Comparison of ENCODE assay signal across 10 cellular contexts in the genomic region with DNA sequence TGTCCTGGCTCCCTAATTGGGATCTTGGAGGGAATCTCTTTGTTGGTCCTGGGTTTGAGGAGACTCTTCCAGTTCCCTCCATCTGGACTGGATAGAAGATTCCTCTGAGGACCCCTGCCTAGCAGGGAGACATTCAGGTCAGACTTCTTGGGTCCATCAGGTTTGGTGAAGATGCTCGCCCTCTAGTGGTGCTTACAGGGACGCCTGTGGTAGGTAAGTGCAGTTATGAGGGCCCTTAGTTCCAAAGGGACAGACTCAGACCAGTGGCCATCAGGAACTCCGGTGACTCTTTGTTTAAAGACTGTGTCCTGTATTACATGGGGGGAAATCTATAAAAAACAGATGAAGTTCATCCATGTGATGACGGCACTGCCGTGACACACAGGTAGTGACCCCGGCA. TPM values are rescaled to one million over a fixed set of nuclear protein-coding genes. Genes with fewer than 3 reads are reported as not detected.
"Had no signal": no experiment of that assay in that cellular context is flagged by ENCODE, and none has a peak within 500 bp of the region (broad histone marks: within the 10 kb centered on the region; RNA-seq: fewer than 3 reads in every experiment).

No MANE protein-coding gene starts in this region.

RNA-seq across cellular contexts. Expression of gene PRAMEF8, which starts 7.9 kb away (rescaled TPM):
- total RNA-seq: activated CD4-positive, alpha-beta T cell treated with anti-CD3 and anti-CD28 coated beads for 36 hours; ascending aorta; frontal cortex; left colon; lung; sigmoid colon; thoracic aorta; upper lobe of left lung had no signal
- polyA plus RNA-seq: adipose tissue, lung, sigmoid colon had no signal

RNA-seq across cellular contexts. Expression of gene PRAMEF5, which starts 23.0 kb away (rescaled TPM):
- total RNA-seq: activated CD4-positive, alpha-beta T cell treated with anti-CD3 and anti-CD28 coated beads for 36 hours; ascending aorta; frontal cortex; left colon; lung; sigmoid colon; thoracic aorta; upper lobe of left lung had no signal
- polyA plus RNA-seq: adipose tissue, esophagus, lung, sigmoid colon had no signal

RNA-seq across cellular contexts. Expression of gene PRAMEF33, which starts 26.3 kb away (rescaled TPM):
- total RNA-seq: activated CD4-positive, alpha-beta T cell treated with anti-CD3 and anti-CD28 coated beads for 36 hours; ascending aorta; frontal cortex; left colon; lung; sigmoid colon; thoracic aorta; upper lobe of left lung had no signal
- polyA plus RNA-seq: adipose tissue, esophagus, lung, sigmoid colon had no signal

RNA-seq across cellular contexts. Expression of gene PRAMEF15, which starts 38.4 kb away (rescaled TPM):
- total RNA-seq: activated CD4-positive, alpha-beta T cell treated with anti-CD3 and anti-CD28 coated beads for 36 hours; ascending aorta; frontal cortex; left colon; lung; sigmoid colon; thoracic aorta; upper lobe of left lung had no signal
- polyA plus RNA-seq: adipose tissue, esophagus, lung, sigmoid colon had no signal

RNA-seq across cellular contexts. Expression of gene PRAMEF18, which starts 51.1 kb away (rescaled TPM):
- total RNA-seq: activated CD4-positive, alpha-beta T cell treated with anti-CD3 and anti-CD28 coated beads for 36 hours; ascending aorta; frontal cortex; left colon; lung; sigmoid colon; thoracic aorta; upper lobe of left lung had no signal
- polyA plus RNA-seq: adipose tissue, esophagus, lung, sigmoid colon had no signal
